Comparison of ENCODE assay signal across 12 cellular contexts in the genomic region with DNA sequence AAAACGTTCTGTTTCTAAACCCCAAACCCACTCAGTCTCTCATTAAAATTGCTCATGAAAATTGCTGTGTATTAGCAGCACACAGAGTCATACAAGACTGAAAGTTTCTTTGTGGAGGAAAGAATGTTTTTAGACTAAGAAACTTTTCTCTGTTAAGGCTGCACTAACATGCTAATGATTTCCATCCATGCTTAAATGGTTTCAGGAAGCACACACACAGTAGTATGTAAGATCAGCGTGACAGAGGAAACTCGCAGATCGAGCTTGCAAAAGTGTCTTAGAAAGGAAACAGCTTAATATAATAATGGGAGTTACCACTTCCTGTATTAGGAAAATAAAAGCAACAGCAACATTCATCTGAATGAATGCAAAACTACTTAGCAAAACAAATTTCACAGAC.
DNase-seq lines count a peak whose midpoint lies in the region; ATAC-seq, FAIRE-seq and TF ChIP-seq lines count a peak whose summit lies in the region.
"Had no signal": no experiment of that assay in that cellular context is flagged by ENCODE, and none has a peak within 500 bp of the region (broad histone marks: within the 10 kb centered on the region; RNA-seq: fewer than 3 reads in every experiment).

No MANE protein-coding gene starts in this region.

- peak; percentile 65 for ATAC-seq in GM18867 (IDR thresholded peaks at IDR 0.05; ENCODE audit: unreplicated experiment)
- peak; percentile 69 for ATAC-seq in HG03097 (IDR thresholded peaks at IDR 0.05; ENCODE audit: low FRiP score, unreplicated experiment)
- peak; percentile 79 for ATAC-seq in GM12878
- no peak for ATAC-seq in HG02970 (IDR thresholded peaks at IDR 0.05; ENCODE audit: low FRiP score, unreplicated experiment)

- TF ChIP-seq RAD21 in GM12878 (IDR thresholded peaks at IDR 0.05; ENCODE audit: insufficient read depth, low read depth, low read length) = no peak

- DNase-seq in GM12878 (ENCODE audit: low read depth, low spot score) (no peak), globus pallidus (ENCODE audit: low spot score) (no peak), islet precursor cell (no peak), dedifferentiated amniotic fluid mesenchymal stem cell (ENCODE audit: extremely low spot score) (no peak)
- DNase-seq: H9, MM.1S, natural killer cell had no signal

- SMC1A ChIA-PET in GM12878 (lab: Charles Lee; ENCODE audit: uncharacterized antibody, unreplicated experiment) = interaction anchor here (0.7 to 3.9 kb wide), 7 partner anchors 13 to 72 kb away, joined by 3 to 16 read pairs (median 4); no protein-coding TSS in a partner anchor

- CTCF ChIA-PET in GM12878 (lab: Yijun Ruan, JAX) = no interaction called here

- TF ChIP-seq EP300 in GM12878 (IDR thresholded peaks at IDR 0.05; ENCODE audit: borderline replicate concordance in 1 of 2, control insufficient read depth in 1 of 2, low read depth in 2 of 2, low read length in 2 of 2) = no peak

- no peaks in the 10 kb centered on the region for H3K27me3 ChIP-seq in BLaER1
- no peaks in the 10 kb centered on the region for H3K27me3 ChIP-seq in GM12878 (replicated peaks in 1 of 2; ENCODE audit: control insufficient read depth in 2 of 2, insufficient read depth in 2 of 2, low read length in 1 of 2)

- no peaks in the 10 kb centered on the region for H3K79me2 ChIP-seq in GM12878 (ENCODE audit: control insufficient read depth, insufficient read depth, low read length)

- H3K9me3 ChIP-seq in BLaER1 (no peaks in the 10 kb centered on the region), GM12878 (replicated peaks; ENCODE audit: control insufficient read depth, insufficient read depth, low read length) (no peaks in the 10 kb centered on the region; the same call in 2 of the 3 replicates)
- H3K9me3 ChIP-seq: SJSA1 had no signal

- H3K4me2 ChIP-seq in BLaER1 (peak overlapping the region; percentile 69), GM12878 (ENCODE audit: control insufficient read depth, insufficient read depth) (peak overlapping the region; percentile 31)

- H3K9ac ChIP-seq in BLaER1 (0 out of 2 replicates have a peak overlapping the region, but pooled peaks have one; percentile 4), GM12878 (ENCODE audit: control insufficient read depth, insufficient read depth, low read length) (peak overlapping the region; percentile 37; the same call in 1 of the 2 replicates)

- H3K27ac ChIP-seq in BLaER1 (peak overlapping the region; percentile 58), GM12878 (ENCODE audit: control insufficient read depth, insufficient read depth) (peak overlapping the region; percentile 16)
- H3K27ac ChIP-seq: SJSA1 had no signal

- TF ChIP-seq POLR2A in GM12878 (IDR thresholded peaks at IDR 0.05; ENCODE audit: low read depth, low read length) = no peak

- in situ Hi-C loops in GM12878 (cut with MboI) = loop anchor here (25.0 kb wide), 1 partner anchor 1887 kb away; the partner anchor contains the start of gene CYTH3

- 9% methylated on average over 4 of the region's 4 CpGs for WGBS in GM12878 (ENCODE audit: insufficient coverage, insufficient replicate concordance, low lambda C conversion rate, missing lambda C conversion rate)

- H4K20me1 ChIP-seq in BLaER1 (no peaks in the 10 kb centered on the region), GM12878 (ENCODE audit: control insufficient read depth, insufficient read depth) (no peaks in the 10 kb centered on the region)

- RAD21 ChIA-PET in GM12878 (lab: Charles Lee; ENCODE audit: unreplicated experiment) = interaction anchor here (0.6 to 2.0 kb wide), 6 partner anchors 13 to 41 kb away, joined by 3 to 6 read pairs (median 4); no protein-coding TSS in a partner anchor

- peak overlapping the region; percentile 86 for H2AFZ ChIP-seq in GM12878 (ENCODE audit: control insufficient read depth, low read depth, low read length)

- BruUV-seq in GM12878 (replicated peaks; lab: Mats Ljungman, UMichigan) = no TSS peak

- intact Hi-C loops in GM12878 (cut with micrococcal nuclease; ENCODE audit: unreplicated experiment) = no loop called here

- POLR2A ChIA-PET in GM12878 (lab: Charles Lee) = interaction anchor here (1.6 kb wide), 1 partner anchor 15 kb away, joined by 6 read pairs; no protein-coding TSS in a partner anchor

- H3K4me3 ChIP-seq in BLaER1 (no peak overlapping the region), GM12878 (no peak overlapping the region)
- H3K4me3 ChIP-seq: SJSA1 had no signal

- H3K4me1 ChIP-seq in BLaER1 = peaks cover 30% of the 10 kb centered on the region
- H3K4me1 ChIP-seq in GM12878 (ENCODE audit: control insufficient read depth, insufficient read depth, low read length) = peaks cover 8% of the 10 kb centered on the region; the same call in 1 of the 2 replicates
- H3K4me1 ChIP-seq: SJSA1 had no signal

- no peak for TF ChIP-seq CTCF in GM12878 (IDR thresholded peaks at IDR 0.05 in 2 of 3, conservative IDR thresholded peaks at IDR 0.05 in 1 of 3; ENCODE audit: control insufficient read depth in 2 of 3, extremely low read depth in 1 of 3, insufficient read depth in 1 of 3, low read depth in 3 of 3, low read length in 3 of 3)

- H3K36me3 ChIP-seq in BLaER1 = no peaks in the 10 kb centered on the region
- no peaks in the 10 kb centered on the region for H3K36me3 ChIP-seq in GM12878 (ENCODE audit: control insufficient read depth in 2 of 2, insufficient read depth in 2 of 2, low read length in 1 of 2)
- H3K36me3 ChIP-seq: SJSA1 had no signal

- FAIRE-seq in GM12878 (lab: Jason Lieb, UNC) = peak; percentile 47

TF ChIP-seq in GM12878, 131 proteins besides CTCF, POLR2A, EP300 and RAD21:
- TF ChIP-seq ETV6 (conservative IDR thresholded peaks at IDR 0.05 in 1 of 2, IDR thresholded peaks at IDR 0.05 in 1 of 2; ENCODE audit: borderline replicate concordance in 1 of 2, low read depth in 1 of 2) = peak in 1 of 2 experiments; percentile 26; a peak in 1 of 4 replicates
- 0 out of 3 replicates have a peak, but pooled peaks have one; percentile 8 for TF ChIP-seq POU2F2 (IDR thresholded peaks at IDR 0.05; ENCODE audit: borderline replicate concordance, low read depth, low read length)
- TF ChIP-seq SPI1 (IDR thresholded peaks at IDR 0.05; ENCODE audit: borderline replicate concordance, insufficient read depth, low read depth, low read length) = 0 out of 2 replicates have a peak, but pooled peaks have one; percentile 14
- no peak for TF ChIP-seq TCF3 (IDR thresholded peaks at IDR 0.05; ENCODE audit: borderline replicate concordance, insufficient read depth, low read depth, low read length)
- no peak for TF ChIP-seq YY1 (IDR thresholded peaks at IDR 0.05; ENCODE audit: low read depth, low read length)
- TF ChIP-seq FOXK2 (IDR thresholded peaks at IDR 0.05) = no peak
- TF ChIP-seq ASH2L (IDR thresholded peaks at IDR 0.05; ENCODE audit: borderline replicate concordance, low read depth) = no peak
- TF ChIP-seq LARP7 (IDR thresholded peaks at IDR 0.05) = no peak
- peak; percentile 30; the same call in 1 of the 2 replicates for TF ChIP-seq RUNX3 (IDR thresholded peaks at IDR 0.05; ENCODE audit: low read length)
- TF ChIP-seq KLF5 (IDR thresholded peaks at IDR 0.05; ENCODE audit: partially characterized antibody) = no peak
- TF ChIP-seq, protein P1, sequence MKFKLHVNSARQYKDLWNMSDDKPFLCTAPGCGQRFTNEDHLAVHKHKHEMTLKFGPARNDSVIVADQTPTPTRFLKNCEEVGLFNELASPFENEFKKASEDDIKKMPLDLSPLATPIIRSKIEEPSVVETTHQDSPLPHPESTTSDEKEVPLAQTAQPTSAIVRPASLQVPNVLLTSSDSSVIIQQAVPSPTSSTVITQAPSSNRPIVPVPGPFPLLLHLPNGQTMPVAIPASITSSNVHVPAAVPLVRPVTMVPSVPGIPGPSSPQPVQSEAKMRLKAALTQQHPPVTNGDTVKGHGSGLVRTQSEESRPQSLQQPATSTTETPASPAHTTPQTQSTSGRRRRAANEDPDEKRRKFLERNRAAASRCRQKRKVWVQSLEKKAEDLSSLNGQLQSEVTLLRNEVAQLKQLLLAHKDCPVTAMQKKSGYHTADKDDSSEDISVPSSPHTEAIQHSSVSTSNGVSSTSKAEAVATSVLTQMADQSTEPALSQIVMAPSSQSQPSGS (IDR thresholded peaks at IDR 0.05; ENCODE audit: low read length) = peak; percentile 35; the same call in 1 of the 2 replicates
TF ChIP-seq in GM12878: peak in this region for 5.
